21 cellular contexts compared by ENCODE assay signal in genomic region chr15:70664494-70664893, GRCh38.
A peak's percentile ranks its signal among the peaks of the same experiment; 100 is the strongest.
DNase-seq lines count a peak whose midpoint lies in the region; ATAC-seq and TF ChIP-seq lines count a peak whose summit lies in the region.
"Had no signal": no experiment of that assay in that cellular context is flagged by ENCODE, and none has a peak within 500 bp of the region (broad histone marks: within the 10 kb centered on the region; RNA-seq: fewer than 3 reads in every experiment).

No MANE protein-coding gene starts in this region.

- H3K9me3 ChIP-seq in heart right ventricle = no peaks in the 10 kb centered on the region
- no peaks in the 10 kb centered on the region for H3K9me3 ChIP-seq in left ventricle myocardium inferior (replicated peaks)
- H3K9me3 ChIP-seq: BE2C had no signal

- ATAC-seq in heart right ventricle = peak in 6 of 8 donors; percentile 11 to 80 (median 75)
- ATAC-seq: GM23338, HCT116, HepG2 had no signal

- H3K27ac Mint-ChIP-seq in activated CD4-positive, alpha-beta T cell treated with anti-CD3 and anti-CD28 coated beads, Interleukin-2, amount 10 ng/mL, durations not matched to agents 24 days and 14 days = no peak overlapping the region
- H3K27ac Mint-ChIP-seq: CD4-positive, CD25-positive, alpha-beta regulatory T cell; CD8-positive, alpha-beta memory T cell; GM23338; IgD-negative memory B cell had no signal

- H3K4me1 ChIP-seq in heart right ventricle (peaks cover 0 to 51% (median 17%) of the 10 kb centered on the region in 9 donors), left ventricle myocardium inferior (peaks cover 36% of the 10 kb centered on the region)

- 63 to 80% methylated on average over 4 of the region's 4 CpGs for WGBS in heart right ventricle, 2 donors

- no peaks in the 10 kb centered on the region for H3K36me3 Mint-ChIP-seq in activated CD4-positive, alpha-beta T cell treated with anti-CD3 and anti-CD28 coated beads, Interleukin-2, amount 10 ng/mL, durations not matched to agents 24 days and 14 days (ENCODE audit: low read depth)
- H3K36me3 Mint-ChIP-seq: CD4-positive, CD25-positive, alpha-beta regulatory T cell; CD8-positive, alpha-beta memory T cell; IgD-negative memory B cell had no signal

- no peak for TF ChIP-seq CTCF in heart right ventricle (IDR thresholded peaks at IDR 0.05)
- TF ChIP-seq CTCF in left ventricle myocardium inferior (IDR thresholded peaks at IDR 0.05; ENCODE audit: borderline replicate concordance) = no peak

- H3K27me3 Mint-ChIP-seq in activated CD4-positive, alpha-beta T cell treated with anti-CD3 and anti-CD28 coated beads, Interleukin-2, amount 10 ng/mL, durations not matched to agents 24 days and 14 days = peaks cover 9% of the 10 kb centered on the region
- H3K27me3 Mint-ChIP-seq: CD8-positive, alpha-beta memory T cell; IgD-negative memory B cell had no signal

- H3K36me3 ChIP-seq in heart right ventricle = peaks cover 0 to 83% (median 29%) of the 10 kb centered on the region in 9 donors
- H3K36me3 ChIP-seq in left ventricle myocardium inferior = peaks cover 37% of the 10 kb centered on the region
- H3K36me3 ChIP-seq: BE2C had no signal

- DNase-seq in activated CD4-positive, alpha-beta T cell treated with anti-CD3 and anti-CD28 coated beads, Interleukin-2, amount 10 ng/mL, durations not matched to agents 24 days and 14 days = peak; percentile 45
- no peak for DNase-seq in activated CD4-positive, alpha-beta T cell treated with anti-CD3 and anti-CD28 coated beads for 1 hour
- DNase-seq in heart right ventricle = no peak
- no peak for DNase-seq in left ventricle myocardium inferior
- DNase-seq in NCI-H226 = peak; percentile 22
- no peak for DNase-seq in HCEC 1CT
- no peak for DNase-seq in HUDEP-2 (lab: John Stamatoyannopoulos, UW; ENCODE audit: unreplicated experiment in 76 of 76)
- DNase-seq: ACHN; BE2C; C1 segment of cervical spinal cord; CD4-positive, CD25-positive, alpha-beta regulatory T cell; CD8-positive, alpha-beta memory T cell; COR-L47; DMS153; DMS79; GDM1; KBM-7 had no signal

- H3K4me3 Mint-ChIP-seq in activated CD4-positive, alpha-beta T cell treated with anti-CD3 and anti-CD28 coated beads, Interleukin-2, amount 10 ng/mL, durations not matched to agents 24 days and 14 days = no peak overlapping the region
- H3K4me3 Mint-ChIP-seq: CD4-positive, CD25-positive, alpha-beta regulatory T cell; CD8-positive, alpha-beta memory T cell; GM23338; IgD-negative memory B cell had no signal

- H3K4me3 ChIP-seq in heart right ventricle (no peak overlapping the region), left ventricle myocardium inferior (no peak overlapping the region)
- H3K4me3 ChIP-seq: GM23338 had no signal

- no peaks in the 10 kb centered on the region for H3K9me3 Mint-ChIP-seq in activated CD4-positive, alpha-beta T cell treated with anti-CD3 and anti-CD28 coated beads, Interleukin-2, amount 10 ng/mL, durations not matched to agents 24 days and 14 days
- H3K9me3 Mint-ChIP-seq: IgD-negative memory B cell had no signal

- peaks cover 6% of the 10 kb centered on the region for H3K4me1 Mint-ChIP-seq in activated CD4-positive, alpha-beta T cell treated with anti-CD3 and anti-CD28 coated beads, Interleukin-2, amount 10 ng/mL, durations not matched to agents 24 days and 14 days
- H3K4me1 Mint-ChIP-seq: IgD-negative memory B cell had no signal

- H3K27ac ChIP-seq in heart right ventricle (no peak overlapping the region), left ventricle myocardium inferior (replicated peaks) (no peak overlapping the region)

- intact Hi-C loops in activated CD4-positive, alpha-beta T cell treated with anti-CD3 and anti-CD28 coated beads, Interleukin-2, amount 10 ng/mL, durations not matched to agents 24 days and 14 days (cut with micrococcal nuclease) = no loop called here
- intact Hi-C loops in heart right ventricle (cut with DNase I) (no loop called here), left ventricle myocardium inferior (cut with micrococcal nuclease) (no loop called here)

- H3K27me3 ChIP-seq in heart right ventricle = no peaks in the 10 kb centered on the region
- no peaks in the 10 kb centered on the region for H3K27me3 ChIP-seq in left ventricle myocardium inferior (ENCODE audit: low read depth)
- H3K27me3 ChIP-seq: BE2C had no signal

Comparison
In these comparisons a context has a peak if more than half of its experiments do, and no peak if none do; other contexts are left out.
1. DNase-seq: peak in activated CD4-positive, alpha-beta T cell treated with anti-CD3 and anti-CD28 coated beads, Interleukin-2, amount 10 ng/mL, durations not matched to agents 24 days and 14 days (single experiment) and NCI-H226 (single experiment); none in activated CD4-positive, alpha-beta T cell treated with anti-CD3 and anti-CD28 coated beads for 1 hour (single experiment), heart right ventricle (0 of 2), left ventricle myocardium inferior (single experiment), HCEC 1CT (single experiment) and HUDEP-2 (0 of 76).